In the genomic region with DNA sequence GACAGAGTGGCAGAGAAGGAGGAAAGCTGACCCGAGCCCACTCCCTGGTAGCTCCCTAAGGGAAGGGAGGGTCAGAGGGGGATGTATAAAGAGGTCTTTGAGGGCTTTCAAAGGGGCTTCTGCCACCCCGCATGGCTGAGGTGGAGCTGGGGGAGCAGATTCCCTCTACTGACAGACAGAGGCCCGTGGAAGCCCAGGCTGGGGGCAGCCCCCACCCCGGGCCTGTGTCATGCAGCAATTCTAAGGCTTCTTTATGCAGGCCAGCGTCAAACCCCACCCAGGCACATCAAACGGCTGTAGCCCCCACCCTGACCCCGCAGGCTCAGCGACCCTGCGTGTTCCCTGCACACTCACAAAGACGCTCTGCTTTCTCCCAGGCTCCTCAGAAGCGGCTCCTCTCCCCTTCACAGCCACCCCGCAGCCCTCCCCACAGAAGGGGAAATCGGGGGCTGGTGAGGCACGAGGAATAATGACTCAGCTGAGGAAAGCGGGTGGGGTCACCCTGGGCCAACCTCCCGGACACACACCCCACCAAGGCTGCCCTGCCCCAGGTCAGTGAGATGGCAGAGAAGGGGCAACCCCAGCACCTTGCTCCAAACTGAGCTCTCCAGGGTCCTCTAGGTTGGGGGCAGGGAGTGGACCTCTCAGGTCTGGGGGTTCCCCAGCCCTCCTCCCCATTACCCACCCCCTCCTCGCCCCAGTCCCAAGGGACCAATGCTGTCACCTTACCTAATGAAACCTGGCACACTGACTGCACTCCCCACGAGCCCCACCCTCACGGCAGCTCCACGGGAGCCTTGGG, we compare ENCODE assay signal across 9 cellular contexts. TPM values are rescaled to one million over a fixed set of nuclear protein-coding genes. Genes with fewer than 3 reads are reported as not detected.
A peak's percentile ranks its signal among the peaks of the same experiment; 100 is the strongest.
DNase-seq lines count a peak whose midpoint lies in the region; ATAC-seq and TF ChIP-seq lines count a peak whose summit lies in the region.
"Had no signal": no experiment of that assay in that cellular context is flagged by ENCODE, and none has a peak within 500 bp of the region (broad histone marks: within the 10 kb centered on the region; RNA-seq: fewer than 3 reads in every experiment).

No MANE protein-coding gene starts in this region.

- H3K27ac ChIP-seq in BLaER1 (peak overlapping the region; percentile 47), OCI-LY7 (ENCODE audit: low read depth, low read length, poor library complexity, severe bottlenecking) (peak overlapping the region; percentile 35)

- peaks cover 62% of the 10 kb centered on the region for H3K4me1 Mint-ChIP-seq in memory B cell

- H3K36me3 ChIP-seq in BLaER1 (no peaks in the 10 kb centered on the region), OCI-LY7 (ENCODE audit: insufficient read depth, low read length) (no peaks in the 10 kb centered on the region)

- peaks cover 75% of the 10 kb centered on the region for H3K4me1 ChIP-seq in BLaER1
- H3K4me1 ChIP-seq in OCI-LY7 (ENCODE audit: insufficient read depth, low read length, poor library complexity, severe bottlenecking), result peaks cover 81% of the 10 kb centered on the region

- H3K4me3 ChIP-seq in BLaER1 (no peak overlapping the region), OCI-LY7 (ENCODE audit: low read depth, low read length, poor library complexity, severe bottlenecking) (peak overlapping the region; percentile 55)

- no peaks in the 10 kb centered on the region for H3K27me3 ChIP-seq in BLaER1

- no peak overlapping the region for H3K9ac ChIP-seq in BLaER1

- CTCF ChIA-PET in OCI-LY7 (lab: Charles Lee; ENCODE audit: unreplicated experiment), result interaction anchor here (0.9 to 1.1 kb wide), 3 partner anchors 11 to 75 kb away, joined by 3 to 4 read pairs (median 3); no protein-coding TSS in a partner anchor

- H3K36me3 Mint-ChIP-seq in memory B cell, result no peaks in the 10 kb centered on the region

- no peak for TF ChIP-seq CTCF in OCI-LY7 (conservative IDR thresholded peaks at IDR 0.05; ENCODE audit: low read length)

- H3K9me2 ChIP-seq in OCI-LY7 (ENCODE audit: insufficient read depth, low read length), result no peaks in the 10 kb centered on the region

- DNase-seq in OCI-LY7 (ENCODE audit: low spot score), result no peak
- peak; percentile 57 to 62 for DNase-seq in memory B cell (ENCODE audit: low spot score in 2 of 2)
- no peak for DNase-seq in activated gamma-delta T cell (lab: John Stamatoyannopoulos, UW)
- DNase-seq in activated naive CD4-positive, alpha-beta T cell treated with anti-CD3 and anti-CD28 coated beads, Interleukin-2, amount 50 U/mL, for 16 hours, result no peak
- DNase-seq: NCI-H226 had no signal

- peak overlapping the region; percentile 62; the same call in 1 of the 2 replicates for H2AFZ ChIP-seq in OCI-LY7 (ENCODE audit: low read length)

- POLR2A ChIA-PET in OCI-LY7 (lab: Charles Lee), result interaction anchor here (0.6 to 5.1 kb wide), 9 partner anchors 9 to 367 kb away, joined by 3 to 31 read pairs (median 3); a partner anchor contains a TSS

- peak; percentile 32 for ATAC-seq in GM21423 (IDR thresholded peaks at IDR 0.05; ENCODE audit: unreplicated experiment)
- ATAC-seq in memory B cell (ENCODE audit: low read depth), result peak; percentile 44
- no peak for ATAC-seq in GM21576 (IDR thresholded peaks at IDR 0.05; ENCODE audit: unreplicated experiment)
- ATAC-seq in GM18498 (IDR thresholded peaks at IDR 0.05; ENCODE audit: unreplicated experiment), result no peak

- H3K9me3 ChIP-seq in BLaER1 (no peaks in the 10 kb centered on the region), OCI-LY7 (ENCODE audit: low read length) (no peaks in the 10 kb centered on the region)

- no peaks in the 10 kb centered on the region for H4K20me1 ChIP-seq in BLaER1
- H4K20me1 ChIP-seq in OCI-LY7 (ENCODE audit: insufficient read depth, low read length), result no peaks in the 10 kb centered on the region

- no peaks in the 10 kb centered on the region for H3K9me3 Mint-ChIP-seq in memory B cell

- H3K4me3 Mint-ChIP-seq in memory B cell, result peak overlapping the region; percentile 68

- H3K4me2 ChIP-seq in BLaER1, result peak overlapping the region; percentile 58
- peak overlapping the region; percentile 60 for H3K4me2 ChIP-seq in OCI-LY7 (ENCODE audit: low read length)

- intact Hi-C loops in OCI-LY7 (cut with micrococcal nuclease; ENCODE audit: unreplicated experiment), result loop anchor here (5.0 kb wide), 2 partner anchors 383 to 803 kb away; a partner anchor contains a TSS

- BruUV-seq in OCI-LY7 (replicated peaks; lab: Mats Ljungman, UMichigan), result no TSS peak

- no peaks in the 10 kb centered on the region for H3K79me2 ChIP-seq in OCI-LY7 (ENCODE audit: insufficient read depth, low read depth, low read length)

- H3K27me3 Mint-ChIP-seq in memory B cell, result no peaks in the 10 kb centered on the region

- H3K27ac Mint-ChIP-seq in memory B cell, result peak overlapping the region; percentile 94

RNA-seq across cellular contexts. Expression of a gene that starts 10.8 kb away (rescaled TPM):
- 1.6 and 2.4 TPM in 2 replicates for total RNA-seq in OCI-LY7 (2014; rRNA removed; shearing (Covaris generic))
- total RNA-seq in OCI-LY7 (2022), result 5.3 and 5.9 TPM in 2 replicates

RNA-seq across cellular contexts. Expression of a gene that starts 37.7 kb away (rescaled TPM):
- total RNA-seq in OCI-LY7 (2014; rRNA removed; shearing (Covaris generic)), result 26.4 and 29.1 TPM in 2 replicates
- 82.7 and 88.3 TPM in 2 replicates for total RNA-seq in OCI-LY7 (2022)

Comparison
In these comparisons a context has a peak if more than half of its experiments do, and no peak if none do; other contexts are left out.
1. ATAC-seq: peak in GM21423 (single experiment) and memory B cell (single experiment); none in GM21576 (single experiment) and GM18498 (single experiment).
2. DNase-seq: peak in memory B cell (2 of 2); none in OCI-LY7 (single experiment), activated gamma-delta T cell (single experiment) and activated naive CD4-positive, alpha-beta T cell treated with anti-CD3 and anti-CD28 coated beads, Interleukin-2, amount 50 U/mL, for 16 hours (single experiment).